In the genomic region with DNA sequence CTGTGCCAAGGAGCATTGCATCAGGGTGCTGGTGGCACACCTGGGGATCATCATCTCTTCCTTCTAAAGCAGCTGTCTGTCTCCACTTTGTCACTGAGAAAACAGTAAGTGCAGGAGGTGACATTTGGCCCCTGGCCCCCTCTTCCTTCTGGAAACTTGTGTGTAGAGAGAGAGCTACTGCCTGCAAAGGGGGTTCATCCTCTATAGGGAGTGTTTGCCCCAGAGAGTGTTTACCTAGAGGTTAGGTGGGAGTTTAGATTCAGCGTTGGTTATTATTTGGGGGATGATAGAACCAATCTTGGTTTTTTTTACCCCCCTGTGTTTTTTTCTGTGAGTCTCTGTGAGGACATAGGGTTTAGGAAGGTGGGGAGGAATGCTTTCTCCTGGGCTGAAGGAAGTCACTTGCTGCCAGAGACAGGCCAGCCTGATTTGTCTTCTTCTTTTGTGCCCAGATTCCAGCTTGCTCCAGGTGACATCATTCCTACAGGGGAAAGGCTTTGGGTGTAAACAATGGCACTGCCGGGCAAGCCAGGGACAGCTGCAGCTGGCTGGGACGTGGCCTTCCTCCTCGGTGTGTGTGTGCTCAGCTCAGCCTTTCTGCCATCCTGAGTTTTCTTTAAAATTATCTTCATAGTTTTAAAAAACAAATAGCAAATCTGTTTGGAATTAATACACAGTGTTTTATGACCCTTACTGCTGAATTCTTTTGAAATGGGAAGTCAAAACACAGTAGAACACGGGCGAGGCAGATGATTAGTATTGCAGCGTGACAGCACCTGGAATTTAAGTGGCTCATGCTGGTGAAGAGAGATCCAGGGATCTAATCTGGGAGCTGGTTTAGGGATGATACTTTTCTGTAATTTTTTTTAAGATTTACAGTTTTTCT, we compare ENCODE assay signal across 8 cellular contexts. TPM values are rescaled to one million over a fixed set of nuclear protein-coding genes. Genes with fewer than 3 reads are reported as not detected.
A peak's percentile ranks its signal among the peaks of the same experiment; 100 is the strongest.
DNase-seq lines count a peak whose midpoint lies in the region; ATAC-seq, FAIRE-seq and TF ChIP-seq lines count a peak whose summit lies in the region.

No MANE protein-coding gene starts in this region.

- H3K27ac Mint-ChIP-seq in CD4-positive, CD25-positive, alpha-beta regulatory T cell, result peak overlapping the region; percentile 52 to 90 (median 80)

- TF ChIP-seq CTCF in K562 (IDR thresholded peaks at IDR 0.05 in 2 of 3, conservative IDR thresholded peaks at IDR 0.05 in 1 of 3; ENCODE audit: insufficient read depth in 2 of 3, low read depth in 1 of 3, low read length in 3 of 3) (no peak), upper lobe of left lung (IDR thresholded peaks at IDR 0.05) (no peak)

- no peak for ATAC-seq in CD4-positive, CD25-positive, alpha-beta regulatory T cell (ENCODE audit: low read depth in 2 of 2)
- no peak for ATAC-seq in K562
- no peak for ATAC-seq in upper lobe of left lung (ENCODE audit: low FRiP score in 2 of 2)
- no peak for ATAC-seq in HG03196 (IDR thresholded peaks at IDR 0.05; ENCODE audit: unreplicated experiment)

- no peaks in the 10 kb centered on the region for H3K9me3 Mint-ChIP-seq in CD4-positive, CD25-positive, alpha-beta regulatory T cell

- no peaks in the 10 kb centered on the region for H3K27me3 Mint-ChIP-seq in CD4-positive, CD25-positive, alpha-beta regulatory T cell

- no peak for TF ChIP-seq POLR2A in K562 (conservative IDR thresholded peaks at IDR 0.05)
- no peak for TF ChIP-seq POLR2A in upper lobe of left lung (IDR thresholded peaks at IDR 0.05)

- peaks cover 11% of the 10 kb centered on the region for H3K36me3 ChIP-seq in CD4-positive, CD25-positive, alpha-beta regulatory T cell (ENCODE audit: control insufficient read depth, insufficient read depth, low read length)
- H3K36me3 ChIP-seq in MG63, result peaks cover 35% of the 10 kb centered on the region
- peaks cover 68% of the 10 kb centered on the region for H3K36me3 ChIP-seq in K562 (ENCODE audit: control insufficient read depth, insufficient read depth, low read length)
- H3K36me3 ChIP-seq in upper lobe of left lung, result peaks cover 0 to 4% (median 1%) of the 10 kb centered on the region in 4 donors

- H3K9me1 ChIP-seq in K562 (ENCODE audit: control insufficient read depth, insufficient read depth, low read length), result peaks cover 8% of the 10 kb centered on the region

- H3K36me3 Mint-ChIP-seq in CD4-positive, CD25-positive, alpha-beta regulatory T cell, result peaks cover 22% of the 10 kb centered on the region

- H3K4me2 ChIP-seq in K562 (ENCODE audit: insufficient read depth, low read length), result no peak overlapping the region

- peaks cover 75% of the 10 kb centered on the region for H3K4me1 ChIP-seq in CD4-positive, CD25-positive, alpha-beta regulatory T cell (ENCODE audit: control insufficient read depth, insufficient read depth, low read length, poor library complexity, severe bottlenecking)
- H3K4me1 ChIP-seq in K562 (replicated peaks in 1 of 2; ENCODE audit: control insufficient read depth in 2 of 2, insufficient read depth in 2 of 2, low read length in 2 of 2), result peaks cover 26% of the 10 kb centered on the region in 2 experiments; a peak in 4 of 5 replicates
- H3K4me1 ChIP-seq in upper lobe of left lung, result peaks cover 54 to 90% (median 61%) of the 10 kb centered on the region in 4 donors

- DNase-seq in CD4-positive, CD25-positive, alpha-beta regulatory T cell, result no peak
- DNase-seq in MG63 (peak; percentile 45), K562 (ENCODE audit: extremely low read depth in 1 of 4, low spot score in 3 of 4) (no peak), medulla oblongata (ENCODE audit: extremely low spot score) (peak; percentile 54), upper lobe of left lung (peak in 1 of 2 donors; percentile 45), NCI-H524 treated with DMSO at 0.1 percent for 48 hours (lab: John Stamatoyannopoulos, UW) (no peak)
- DNase-seq in activated CD4-positive, alpha-beta T cell treated with anti-CD3 and anti-CD28 coated beads for 48 hours, result no peak

- H3K4me3 ChIP-seq in CD4-positive, CD25-positive, alpha-beta regulatory T cell (ENCODE audit: low read depth, low read length), result peak overlapping the region; percentile 63
- H3K4me3 ChIP-seq in MG63 (no peak overlapping the region), K562 (no peak overlapping the region), upper lobe of left lung (no peak overlapping the region)

- peaks cover 55 to 91% (median 76%) of the 10 kb centered on the region in 4 donors for H3K4me1 Mint-ChIP-seq in CD4-positive, CD25-positive, alpha-beta regulatory T cell

- H3K9ac ChIP-seq in K562 (ENCODE audit: insufficient read depth in 1 of 2, low read depth in 2 of 2, low read length in 2 of 2), result peak overlapping the region in 1 of 2 experiments; percentile 63; a peak in 2 of 4 replicates

- no peak overlapping the region for H2AFZ ChIP-seq in K562 (ENCODE audit: low read depth, low read length)

- no peaks in the 10 kb centered on the region for H3K27me3 ChIP-seq in CD4-positive, CD25-positive, alpha-beta regulatory T cell (ENCODE audit: control insufficient read depth, insufficient read depth, low read length)
- H3K27me3 ChIP-seq in MG63, result no peaks in the 10 kb centered on the region
- no peaks in the 10 kb centered on the region for H3K27me3 ChIP-seq in K562 (ENCODE audit: control insufficient read depth in 2 of 2, insufficient read depth in 2 of 2, low read length in 2 of 2)
- H3K27me3 ChIP-seq in upper lobe of left lung, result no peaks in the 10 kb centered on the region

- H3K27ac ChIP-seq in CD4-positive, CD25-positive, alpha-beta regulatory T cell (ENCODE audit: insufficient read depth, low read length, poor library complexity, severe bottlenecking), result no peak overlapping the region
- H3K27ac ChIP-seq in K562 (ENCODE audit: extremely low read depth, low read depth, low read length), result peak overlapping the region; percentile 28; the same call in 2 of the 3 replicates
- H3K27ac ChIP-seq in upper lobe of left lung, result peak overlapping the region; percentile 0 to 70 (median 40)

- TF ChIP-seq EP300 in K562 (IDR thresholded peaks at IDR 0.05; ENCODE audit: low read length), result no peak
- no peak for TF ChIP-seq EP300 in upper lobe of left lung (IDR thresholded peaks at IDR 0.05)

- peaks cover 75% of the 10 kb centered on the region for H4K20me1 ChIP-seq in K562 (replicated peaks; ENCODE audit: control insufficient read depth, insufficient read depth, low read length)

- 49% methylated on average over 7 of the region's 7 CpGs for WGBS in K562 (ENCODE audit: insufficient coverage, low coverage, missing lambda C conversion rate)
- WGBS in upper lobe of left lung, 2 donors, result 42 to 48% methylated on average over 7 of the region's 7 CpGs

- POLR2A ChIA-PET in K562 (lab: Yijun Ruan, JAX), result interaction anchor here (0.6 to 5.5 kb wide), 8 partner anchors 9 to 128 kb away, joined by 3 to 43 read pairs (median 3); no protein-coding TSS in a partner anchor

- CTCF ChIA-PET in K562 (lab: Yijun Ruan, JAX; ENCODE audit: low intra/inter-chr PET ratio), result no interaction called here

- no peak for FAIRE-seq in K562 (lab: Jason Lieb, UNC)

- H3K4me3 Mint-ChIP-seq in CD4-positive, CD25-positive, alpha-beta regulatory T cell, result peak overlapping the region; percentile 56 to 85 (median 70)

- intact Hi-C loops in K562 (cut with micrococcal nuclease), result no loop called here

- in situ Hi-C loops in K562 (cut with MboI), result no loop called here

- no peak for TF ChIP-seq RAD21 in K562 (CRISPR knock-in tag; conservative IDR thresholded peaks at IDR 0.05 in 1 of 2, IDR thresholded peaks at IDR 0.05 in 1 of 2)

- BruUV-seq in K562 (replicated peaks; lab: Mats Ljungman, UMichigan), result no TSS peak

- H3K9me3 ChIP-seq in CD4-positive, CD25-positive, alpha-beta regulatory T cell (ENCODE audit: control insufficient read depth in 2 of 2, low read length in 2 of 2), result no peaks in the 10 kb centered on the region
- H3K9me3 ChIP-seq in MG63 (no peaks in the 10 kb centered on the region), K562 (replicated peaks; ENCODE audit: control insufficient read depth, insufficient read depth, low read depth, low read length) (no peaks in the 10 kb centered on the region), upper lobe of left lung (no peaks in the 10 kb centered on the region)

- peaks cover 100% of the 10 kb centered on the region for H3K79me2 ChIP-seq in K562 (ENCODE audit: control insufficient read depth, insufficient read depth, low read length)

TF ChIP-seq in K562, 482 proteins besides CTCF, POLR2A, EP300 and RAD21 (continues in another document):
- TF ChIP-seq GATAD2A (IDR thresholded peaks at IDR 0.05) (no peak), ESRRB (CRISPR knock-in tag; IDR thresholded peaks at IDR 0.05; ENCODE audit: borderline replicate concordance) (no peak), BHLHE40 (IDR thresholded peaks at IDR 0.05; ENCODE audit: low read length) (no peak), ARHGAP35 (IDR thresholded peaks at IDR 0.05; ENCODE audit: partially characterized antibody) (no peak)

RNA-seq across cellular contexts. Expression of a gene that starts 24.5 kb away (rescaled TPM):
- total RNA-seq in CD4-positive, CD25-positive, alpha-beta regulatory T cell, result 239 TPM
- 10 to 100 TPM in 1 of 4 donors, 1 to 10 TPM in 3; 8.1 to 10.3 (median 9.5) TPM for polyA plus RNA-seq in CD4-positive, CD25-positive, alpha-beta regulatory T cell
- total RNA-seq in MG63 (2014; rRNA removed; shearing (Covaris generic); ENCODE audit: low replicate concordance), result 24.0 and 39.2 TPM in 2 replicates
- 283 and 387 TPM in 2 replicates for total RNA-seq in K562 (2011; cell fraction: chromatin; rRNA removed; ENCODE audit: low replicate concordance)
- total RNA-seq in K562 (2011; cell fraction: nucleolus; rRNA removed), result 121 and 133 TPM in 2 replicates
- 150 and 188 TPM in 2 replicates for total RNA-seq in K562 (2011; cell fraction: nucleoplasm; rRNA removed)
- total RNA-seq in K562 (2014; rRNA removed) (30.9 and 31.7 TPM in 2 replicates), K562 (2014; rRNA removed; fragmentation: Illumina TruSeq; extraction: Trizol) (31.7 and 32.1 TPM in 2 replicates), K562 (2015; rRNA removed; fragmentation: Illumina TruSeq; extraction: Trizol) (24.6 and 24.7 TPM in 2 replicates), K562 (2021) (125 and 126 TPM in 2 replicates), upper lobe of left lung (100 to 1,000 TPM; 114 to 348 (median 186) TPM)
- polyA plus RNA-seq in K562 (2011; rRNA removed) (20.1 and 25.4 TPM in 2 replicates), K562 (2014; fragmentation: Illumina TruSeq; extraction: Trizol) (51.4 and 64.0 TPM in 2 replicates), K562 (2014; fragmentation: Nextera tagmentation; extraction: Ambion mirVana) (under 1 TPM; 0.34 to 0.77 TPM), K562 (2014; rRNA removed) (33.7 and 37.5 TPM in 2 replicates)
- polyA plus RNA-seq in K562 (2011; cell fraction: cytosol; rRNA removed), result 16.5 and 20.1 TPM in 2 replicates
- 66.4 and 83.2 TPM in 2 replicates for polyA plus RNA-seq in K562 (2011; cell fraction: nucleus; rRNA removed)
- 56.0 and 68.0 TPM in 2 replicates for polyA plus RNA-seq in K562 (2012)
- polyA minus RNA-seq in K562 (2011; rRNA and poly(A)+ RNA removed), result 49.8 and 53.3 TPM in 2 replicates
- polyA minus RNA-seq in K562 (2011; cell fraction: cytosol; rRNA and poly(A)+ RNA removed), result 36.5 and 47.7 TPM in 2 replicates
- polyA minus RNA-seq in K562 (2011; cell fraction: nucleus; rRNA and poly(A)+ RNA removed), result 26.8 and 39.9 TPM in 2 replicates

Comparison
In these comparisons a context has a peak if more than half of its experiments do, and no peak if none do; other contexts are left out.
1. DNase-seq: peak in MG63 (single experiment) and medulla oblongata (single experiment); none in CD4-positive, CD25-positive, alpha-beta regulatory T cell (0 of 3), K562 (0 of 4), NCI-H524 treated with DMSO at 0.1 percent for 48 hours (single experiment) and activated CD4-positive, alpha-beta T cell treated with anti-CD3 and anti-CD28 coated beads for 48 hours (single experiment).